In the genomic region with DNA sequence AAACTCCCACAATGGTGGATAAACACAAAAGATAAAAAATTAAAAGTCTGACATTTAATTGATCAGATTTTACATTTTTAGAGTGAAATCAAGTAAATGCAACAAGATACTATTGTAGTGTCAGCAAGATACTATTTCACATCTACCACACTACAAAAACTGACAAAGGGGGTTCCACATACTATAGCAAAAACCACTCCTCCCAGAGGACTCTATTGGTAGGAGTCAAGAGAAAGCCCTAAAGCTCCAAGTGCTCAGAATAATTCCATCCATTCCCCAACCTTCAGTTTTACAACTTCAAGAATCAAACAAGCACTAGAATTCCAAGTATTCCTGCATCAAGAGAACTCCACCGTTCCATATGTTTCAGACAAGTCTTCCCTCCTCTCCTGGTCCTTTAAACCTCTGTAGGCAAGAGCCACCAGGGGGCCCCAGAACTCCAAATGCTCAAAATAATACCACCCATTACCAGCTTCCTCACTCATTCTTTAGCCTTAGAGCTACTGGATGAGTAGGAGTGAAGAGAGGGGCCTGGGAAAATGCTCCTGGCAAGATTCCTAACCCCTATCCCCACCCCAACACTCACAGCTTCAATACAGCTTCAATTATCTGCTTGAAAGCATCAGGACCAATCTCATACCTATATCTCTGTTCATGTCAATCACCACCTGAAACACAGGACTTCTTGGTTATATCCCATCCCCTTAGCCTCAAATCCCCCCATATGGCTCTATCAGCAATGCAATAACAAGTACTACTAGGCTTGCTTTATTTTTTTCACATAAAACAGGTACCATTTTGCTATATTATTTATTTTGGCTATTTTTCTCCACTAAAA, we compare ENCODE assay signal across 8 cellular contexts. TPM values are rescaled to one million over a fixed set of nuclear protein-coding genes. Genes with fewer than 3 reads are reported as not detected.
DNase-seq lines count a peak whose midpoint lies in the region; ATAC-seq and TF ChIP-seq lines count a peak whose summit lies in the region.

No MANE protein-coding gene starts in this region.

- H3K4me1 ChIP-seq in fibroblast of lung (ENCODE audit: control insufficient read depth, extremely low read depth, insufficient read depth, low read length) (no peaks in the 10 kb centered on the region), ovary (ENCODE audit: insufficient read depth) (no peaks in the 10 kb centered on the region)

- ATAC-seq in HG02870 (IDR thresholded peaks at IDR 0.05; ENCODE audit: unreplicated experiment): peak; percentile 72
- ATAC-seq in activated CD8-positive, alpha-beta memory T cell treated with anti-CD3 and anti-CD28 coated beads, Interleukin-2, amount 10 ng/mL, durations not matched to agents 7 days and 5 days: peak; percentile 86
- no peak for ATAC-seq in HG03135 (IDR thresholded peaks at IDR 0.05; ENCODE audit: unreplicated experiment)

- H3K4me3 Mint-ChIP-seq in activated CD8-positive, alpha-beta memory T cell treated with anti-CD3 and anti-CD28 coated beads, Interleukin-2, amount 10 ng/mL, durations not matched to agents 7 days and 5 days: no peak overlapping the region

- H3K4me1 Mint-ChIP-seq in activated CD8-positive, alpha-beta memory T cell treated with anti-CD3 and anti-CD28 coated beads, Interleukin-2, amount 10 ng/mL, durations not matched to agents 7 days and 5 days: peaks cover 8% of the 10 kb centered on the region

- H3K79me2 ChIP-seq in fibroblast of lung (ENCODE audit: control insufficient read depth, insufficient read depth, low read length): peaks cover 43% of the 10 kb centered on the region

- H3K9me3 ChIP-seq in fibroblast of lung (ENCODE audit: control insufficient read depth, insufficient read depth, low read depth, low read length): no peaks in the 10 kb centered on the region
- no peaks in the 10 kb centered on the region for H3K9me3 ChIP-seq in ovary

- 15 to 22% (median 17%) methylated on average over 1 of the region's 1 CpG for WGBS in ovary, 3 donors

- H3K27ac ChIP-seq in fibroblast of lung (ENCODE audit: insufficient read depth, low read length) (no peak overlapping the region), ovary (no peak overlapping the region)

- H3K4me3 ChIP-seq in fibroblast of lung (replicated peaks in 1 of 4; ENCODE audit: control extremely low read depth in 1 of 4, insufficient read depth in 1 of 4, low read depth in 3 of 4, low read length in 4 of 4) (no peak overlapping the region), ovary (no peak overlapping the region)

- H3K27me3 Mint-ChIP-seq in activated CD8-positive, alpha-beta memory T cell treated with anti-CD3 and anti-CD28 coated beads, Interleukin-2, amount 10 ng/mL, durations not matched to agents 7 days and 5 days: no peaks in the 10 kb centered on the region

- no peak overlapping the region for H3K4me2 ChIP-seq in fibroblast of lung (ENCODE audit: extremely low read depth, insufficient read depth, low read length)

- CTCF ChIA-PET in activated CD8-positive, alpha-beta memory T cell treated with anti-CD3 and anti-CD28 coated beads, Interleukin-2, amount 10 ng/mL, durations not matched to agents 7 days and 5 days (lab: Charles Lee): interaction anchor here (0.6 to 6.1 kb wide), 16 partner anchors 9 to 311 kb away, joined by 3 to 63 read pairs (median 5); a partner anchor contains a TSS

- H3K36me3 ChIP-seq in fibroblast of lung (ENCODE audit: control insufficient read depth, insufficient read depth, low read length) (peaks cover 4% of the 10 kb centered on the region), ovary (no peaks in the 10 kb centered on the region)

- H2AFZ ChIP-seq in fibroblast of lung (ENCODE audit: low read length): no peak overlapping the region

- no peaks in the 10 kb centered on the region for H3K9me3 Mint-ChIP-seq in activated CD8-positive, alpha-beta memory T cell treated with anti-CD3 and anti-CD28 coated beads, Interleukin-2, amount 10 ng/mL, durations not matched to agents 7 days and 5 days (ENCODE audit: low read depth)

- intact Hi-C loops in ovary (cut with DNase I): loop anchor here in 3 of 4 donors (5.0 to 10.0 kb wide), 2 partner anchors 307 to 310 kb away; no protein-coding TSS in a partner anchor

- peak; percentile 83 to 88 for TF ChIP-seq CTCF in fibroblast of lung (conservative IDR thresholded peaks at IDR 0.05 in 1 of 2, IDR thresholded peaks at IDR 0.05 in 1 of 2; ENCODE audit: low read depth in 1 of 2, low read length in 2 of 2)
- TF ChIP-seq CTCF in ovary (IDR thresholded peaks at IDR 0.05): peak in 1 of 3 donors; percentile 42

- no peak for TF ChIP-seq POLR2A in ovary (IDR thresholded peaks at IDR 0.05)

- DNase-seq in NCI-H524 (lab: John Stamatoyannopoulos, UW) (peak; percentile 50 to 66), NCI-H524 treated with DMSO at 0.1 percent for 48 hours (lab: John Stamatoyannopoulos, UW) (no peak), NCI-H510A treated with DMSO at 0.1 percent for 48 hours (lab: John Stamatoyannopoulos, UW) (peak; percentile 45), fibroblast of lung (ENCODE audit: low read depth in 2 of 2) (peak; percentile 32 to 62), ovary (peak in 4 of 5 donors; percentile 28 to 59 (median 48))
- DNase-seq in activated CD8-positive, alpha-beta memory T cell treated with anti-CD3 and anti-CD28 coated beads, Interleukin-2, amount 10 ng/mL, durations not matched to agents 7 days and 5 days: peak; percentile 61

- no peak for TF ChIP-seq EP300 in ovary (IDR thresholded peaks at IDR 0.05)

- H3K27me3 ChIP-seq in fibroblast of lung (ENCODE audit: control insufficient read depth, insufficient read depth, low read length) (no peaks in the 10 kb centered on the region), ovary (no peaks in the 10 kb centered on the region)

- no peak overlapping the region for H3K27ac Mint-ChIP-seq in activated CD8-positive, alpha-beta memory T cell treated with anti-CD3 and anti-CD28 coated beads, Interleukin-2, amount 10 ng/mL, durations not matched to agents 7 days and 5 days

- H3K36me3 Mint-ChIP-seq in activated CD8-positive, alpha-beta memory T cell treated with anti-CD3 and anti-CD28 coated beads, Interleukin-2, amount 10 ng/mL, durations not matched to agents 7 days and 5 days: peaks cover 29% of the 10 kb centered on the region

- no peak overlapping the region for H3K9ac ChIP-seq in fibroblast of lung (ENCODE audit: insufficient read depth, low read length)

- no peaks in the 10 kb centered on the region for H4K20me1 ChIP-seq in fibroblast of lung (ENCODE audit: control insufficient read depth, extremely low read depth, insufficient read depth, low read length)

RNA-seq across cellular contexts. Expression of a gene that starts 9.9 kb away (rescaled TPM):
- total RNA-seq in activated CD8-positive, alpha-beta memory T cell treated with anti-CD3 and anti-CD28 coated beads, Interleukin-2, amount 10 ng/mL, durations not matched to agents 7 days and 5 days: 10 to 100 TPM; 43.5 to 50.1 TPM
- total RNA-seq in fibroblast of lung: 61.4 and 81.9 TPM in 2 replicates
- 59.4 and 78.9 TPM in 2 replicates for polyA plus RNA-seq in fibroblast of lung
- 23.7 and 29.9 TPM in 2 replicates for polyA plus RNA-seq in fibroblast of lung (2012)
- 41.1 and 78.2 TPM in 2 replicates for polyA minus RNA-seq in fibroblast of lung (ENCODE audit: low replicate concordance)
- total RNA-seq in ovary: 10 to 100 TPM; 61.8 to 89.7 (median 74.8) TPM
- 10 to 100 TPM in 1 of 2 donors, 1 to 10 TPM in 1; 9.7 to 30.0 TPM for polyA plus RNA-seq in ovary

RNA-seq across cellular contexts. Expression of a gene that starts 14.4 kb away (rescaled TPM):
- 10 to 100 TPM; 67.3 to 80.0 TPM for total RNA-seq in activated CD8-positive, alpha-beta memory T cell treated with anti-CD3 and anti-CD28 coated beads, Interleukin-2, amount 10 ng/mL, durations not matched to agents 7 days and 5 days
- 57.8 and 62.3 TPM in 2 replicates for total RNA-seq in fibroblast of lung
- polyA plus RNA-seq in fibroblast of lung: 39.6 and 51.1 TPM in 2 replicates
- 27.4 and 36.6 TPM in 2 replicates for polyA plus RNA-seq in fibroblast of lung (2012)
- 4.5 and 7.5 TPM in 2 replicates for polyA minus RNA-seq in fibroblast of lung (ENCODE audit: low replicate concordance)
- 10 to 100 TPM; 55.4 to 70.9 (median 61.1) TPM for total RNA-seq in ovary
- 10 to 100 TPM; 46.2 to 93.5 TPM for polyA plus RNA-seq in ovary
